1 cellular context compared by ENCODE assay signal in the genomic region with DNA sequence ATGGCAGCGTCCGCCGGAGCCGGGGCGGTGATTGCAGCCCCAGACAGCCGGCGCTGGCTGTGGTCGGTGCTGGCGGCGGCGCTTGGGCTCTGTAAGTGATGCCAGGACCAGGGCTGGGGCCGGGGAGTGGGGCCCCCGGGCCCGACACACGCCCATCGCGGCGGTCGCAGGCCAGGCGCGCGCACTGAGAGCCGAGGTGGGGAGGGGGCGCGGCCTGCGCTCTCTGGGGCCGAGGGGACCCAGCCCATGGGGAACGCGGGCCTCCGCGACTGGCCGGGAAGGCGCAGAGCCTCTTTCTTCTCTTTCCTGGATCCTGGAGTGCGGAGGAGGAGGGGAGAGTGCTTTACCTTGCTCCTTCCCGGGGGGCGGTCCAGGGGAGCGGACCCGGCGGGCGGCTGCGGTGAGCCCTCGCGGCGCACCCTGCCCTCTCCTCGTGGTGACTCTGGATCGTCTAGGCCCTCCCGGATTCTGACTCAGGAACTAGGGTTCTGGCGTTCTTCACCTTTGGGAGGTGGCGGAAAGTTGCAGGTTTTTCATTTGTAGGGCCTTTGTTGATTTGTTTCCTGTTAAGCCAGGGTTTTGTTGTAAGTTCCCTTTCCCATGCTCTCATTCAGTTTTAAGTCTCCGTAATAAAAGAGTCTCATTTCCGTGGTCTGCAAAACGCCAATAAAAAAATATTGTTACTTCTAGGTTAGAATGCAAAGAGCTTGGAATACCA.
TF ChIP-seq lines count a peak whose summit lies in the region.

No MANE protein-coding gene starts in this region.

TF ChIP-seq in HEK293, 187 proteins besides CTCF, POLR2A, EP300 and RAD21 (continued from another document and continues in another):
- TF ChIP-seq, protein P1, sequence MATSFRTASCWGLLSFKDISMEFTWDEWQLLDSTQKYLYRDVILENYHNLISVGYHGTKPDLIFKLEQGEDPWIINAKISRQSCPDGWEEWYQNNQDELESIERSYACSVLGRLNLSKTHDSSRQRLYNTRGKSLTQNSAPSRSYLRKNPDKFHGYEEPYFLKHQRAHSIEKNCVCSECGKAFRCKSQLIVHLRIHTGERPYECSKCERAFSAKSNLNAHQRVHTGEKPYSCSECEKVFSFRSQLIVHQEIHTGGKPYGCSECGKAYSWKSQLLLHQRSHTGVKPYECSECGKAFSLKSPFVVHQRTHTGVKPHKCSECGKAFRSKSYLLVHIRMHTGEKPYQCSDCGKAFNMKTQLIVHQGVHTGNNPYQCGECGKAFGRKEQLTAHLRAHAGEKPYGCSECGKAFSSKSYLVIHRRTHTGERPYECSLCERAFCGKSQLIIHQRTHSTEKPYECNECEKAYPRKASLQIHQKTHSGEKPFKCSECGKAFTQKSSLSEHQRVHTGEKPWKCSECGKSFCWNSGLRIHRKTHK (tag by site-specific recombination; IDR thresholded peaks at IDR 0.05) = no peak
- TF ChIP-seq ZNF561 (tag by site-specific recombination; IDR thresholded peaks at IDR 0.05; ENCODE audit: borderline replicate concordance) (0 out of 2 replicates have a peak, but pooled peaks have one; percentile 9), ZNF239 (tag by site-specific recombination; IDR thresholded peaks at IDR 0.05) (no peak), HOXC10 (CRISPR knock-in tag; IDR thresholded peaks at IDR 0.05) (no peak), ZNF155 (tag by site-specific recombination; IDR thresholded peaks at IDR 0.05) (no peak), ZNF341 (tag by site-specific recombination; IDR thresholded peaks at IDR 0.05; ENCODE audit: low read depth) (no peak), ZNF202 (tag by site-specific recombination; IDR thresholded peaks at IDR 0.05; ENCODE audit: borderline replicate concordance) (no peak), ZNF48 (tag by site-specific recombination; IDR thresholded peaks at IDR 0.05) (no peak), ZNF544 (tag by site-specific recombination; IDR thresholded peaks at IDR 0.05) (no peak), KLF16 (tag by site-specific recombination; IDR thresholded peaks at IDR 0.05) (peak; percentile 67), ZSCAN30 (tag by site-specific recombination; IDR thresholded peaks at IDR 0.05) (0 out of 2 replicates have a peak, but pooled peaks have one; percentile 4), WT1 (tag by site-specific recombination; IDR thresholded peaks at IDR 0.05) (no peak), ZNF184 (tag by site-specific recombination; IDR thresholded peaks at IDR 0.05) (no peak), ZNF677 (tag by site-specific recombination; IDR thresholded peaks at IDR 0.05) (no peak), REPIN1 (tag by site-specific recombination; IDR thresholded peaks at IDR 0.05; ENCODE audit: low read depth) (no peak), ZNF37A (tag by site-specific recombination; IDR thresholded peaks at IDR 0.05) (no peak), HOXA7 (CRISPR knock-in tag; IDR thresholded peaks at IDR 0.05; ENCODE audit: borderline replicate concordance) (no peak), ATF2 (tag by site-specific recombination; IDR thresholded peaks at IDR 0.05; ENCODE audit: low read depth) (no peak), BCL6B (tag by site-specific recombination; IDR thresholded peaks at IDR 0.05) (no peak), KLF9 (tag by site-specific recombination; IDR thresholded peaks at IDR 0.05; ENCODE audit: low read depth) (peak; percentile 79; the same call in 1 of the 2 replicates), ZNF792 (tag by site-specific recombination; IDR thresholded peaks at IDR 0.05) (no peak), ZNF292 (tag by site-specific recombination; IDR thresholded peaks at IDR 0.05; ENCODE audit: borderline replicate concordance, low read depth) (no peak), ZNF624 (tag by site-specific recombination; IDR thresholded peaks at IDR 0.05) (no peak), EGR2 (tag by site-specific recombination; IDR thresholded peaks at IDR 0.05; ENCODE audit: low read depth) (no peak), ZNF776 (tag by site-specific recombination; IDR thresholded peaks at IDR 0.05; ENCODE audit: borderline replicate concordance) (no peak), ZNF580 (tag by site-specific recombination; IDR thresholded peaks at IDR 0.05) (no peak), ZFHX2 (tag by site-specific recombination; conservative IDR thresholded peaks at IDR 0.05) (peak; percentile 36), ZNF175 (tag by site-specific recombination; IDR thresholded peaks at IDR 0.05) (no peak), ZBTB21 (tag by site-specific recombination; IDR thresholded peaks at IDR 0.05) (no peak), ZSCAN23 (tag by site-specific recombination; IDR thresholded peaks at IDR 0.05) (no peak), ZFP37 (tag by site-specific recombination; IDR thresholded peaks at IDR 0.05) (no peak), ZNF426 (tag by site-specific recombination; IDR thresholded peaks at IDR 0.05) (no peak), ZNF596 (tag by site-specific recombination; IDR thresholded peaks at IDR 0.05) (no peak), GLI4 (tag by site-specific recombination; IDR thresholded peaks at IDR 0.05) (no peak), SETDB1 (IDR thresholded peaks at IDR 0.05; ENCODE audit: insufficient read length, low read length) (no peak), PRDM6 (tag by site-specific recombination; IDR thresholded peaks at IDR 0.05) (no peak), ZBTB1 (tag by site-specific recombination; IDR thresholded peaks at IDR 0.05) (no peak), ZNF510 (tag by site-specific recombination; IDR thresholded peaks at IDR 0.05; ENCODE audit: insufficient replicate concordance) (no peak), ZNF16 (tag by site-specific recombination; IDR thresholded peaks at IDR 0.05; ENCODE audit: low read depth) (no peak), ZNF211 (tag by site-specific recombination; IDR thresholded peaks at IDR 0.05; ENCODE audit: low read depth) (no peak)
- TF ChIP-seq, protein P2, sequence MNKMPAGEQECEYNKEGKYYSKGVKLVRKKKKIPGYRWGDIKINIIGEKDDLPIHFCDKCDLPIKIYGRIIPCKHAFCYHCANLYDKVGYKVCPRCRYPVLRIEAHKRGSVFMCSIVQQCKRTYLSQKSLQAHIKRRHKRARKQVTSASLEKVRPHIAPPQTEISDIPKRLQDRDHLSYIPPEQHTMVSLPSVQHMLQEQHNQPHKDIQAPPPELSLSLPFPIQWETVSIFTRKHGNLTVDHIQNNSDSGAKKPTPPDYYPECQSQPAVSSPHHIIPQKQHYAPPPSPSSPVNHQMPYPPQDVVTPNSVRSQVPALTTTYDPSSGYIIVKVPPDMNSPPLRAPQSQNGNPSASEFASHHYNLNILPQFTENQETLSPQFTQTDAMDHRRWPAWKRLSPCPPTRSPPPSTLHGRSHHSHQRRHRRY (tag by site-specific recombination; IDR thresholded peaks at IDR 0.05) = no peak
- TF ChIP-seq, protein P3, sequence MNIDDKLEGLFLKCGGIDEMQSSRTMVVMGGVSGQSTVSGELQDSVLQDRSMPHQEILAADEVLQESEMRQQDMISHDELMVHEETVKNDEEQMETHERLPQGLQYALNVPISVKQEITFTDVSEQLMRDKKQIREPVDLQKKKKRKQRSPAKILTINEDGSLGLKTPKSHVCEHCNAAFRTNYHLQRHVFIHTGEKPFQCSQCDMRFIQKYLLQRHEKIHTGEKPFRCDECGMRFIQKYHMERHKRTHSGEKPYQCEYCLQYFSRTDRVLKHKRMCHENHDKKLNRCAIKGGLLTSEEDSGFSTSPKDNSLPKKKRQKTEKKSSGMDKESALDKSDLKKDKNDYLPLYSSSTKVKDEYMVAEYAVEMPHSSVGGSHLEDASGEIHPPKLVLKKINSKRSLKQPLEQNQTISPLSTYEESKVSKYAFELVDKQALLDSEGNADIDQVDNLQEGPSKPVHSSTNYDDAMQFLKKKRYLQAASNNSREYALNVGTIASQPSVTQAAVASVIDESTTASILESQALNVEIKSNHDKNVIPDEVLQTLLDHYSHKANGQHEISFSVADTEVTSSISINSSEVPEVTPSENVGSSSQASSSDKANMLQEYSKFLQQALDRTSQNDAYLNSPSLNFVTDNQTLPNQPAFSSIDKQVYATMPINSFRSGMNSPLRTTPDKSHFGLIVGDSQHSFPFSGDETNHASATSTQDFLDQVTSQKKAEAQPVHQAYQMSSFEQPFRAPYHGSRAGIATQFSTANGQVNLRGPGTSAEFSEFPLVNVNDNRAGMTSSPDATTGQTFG (tag by site-specific recombination; IDR thresholded peaks at IDR 0.05; ENCODE audit: borderline replicate concordance) = no peak
- TF ChIP-seq, protein P4, sequence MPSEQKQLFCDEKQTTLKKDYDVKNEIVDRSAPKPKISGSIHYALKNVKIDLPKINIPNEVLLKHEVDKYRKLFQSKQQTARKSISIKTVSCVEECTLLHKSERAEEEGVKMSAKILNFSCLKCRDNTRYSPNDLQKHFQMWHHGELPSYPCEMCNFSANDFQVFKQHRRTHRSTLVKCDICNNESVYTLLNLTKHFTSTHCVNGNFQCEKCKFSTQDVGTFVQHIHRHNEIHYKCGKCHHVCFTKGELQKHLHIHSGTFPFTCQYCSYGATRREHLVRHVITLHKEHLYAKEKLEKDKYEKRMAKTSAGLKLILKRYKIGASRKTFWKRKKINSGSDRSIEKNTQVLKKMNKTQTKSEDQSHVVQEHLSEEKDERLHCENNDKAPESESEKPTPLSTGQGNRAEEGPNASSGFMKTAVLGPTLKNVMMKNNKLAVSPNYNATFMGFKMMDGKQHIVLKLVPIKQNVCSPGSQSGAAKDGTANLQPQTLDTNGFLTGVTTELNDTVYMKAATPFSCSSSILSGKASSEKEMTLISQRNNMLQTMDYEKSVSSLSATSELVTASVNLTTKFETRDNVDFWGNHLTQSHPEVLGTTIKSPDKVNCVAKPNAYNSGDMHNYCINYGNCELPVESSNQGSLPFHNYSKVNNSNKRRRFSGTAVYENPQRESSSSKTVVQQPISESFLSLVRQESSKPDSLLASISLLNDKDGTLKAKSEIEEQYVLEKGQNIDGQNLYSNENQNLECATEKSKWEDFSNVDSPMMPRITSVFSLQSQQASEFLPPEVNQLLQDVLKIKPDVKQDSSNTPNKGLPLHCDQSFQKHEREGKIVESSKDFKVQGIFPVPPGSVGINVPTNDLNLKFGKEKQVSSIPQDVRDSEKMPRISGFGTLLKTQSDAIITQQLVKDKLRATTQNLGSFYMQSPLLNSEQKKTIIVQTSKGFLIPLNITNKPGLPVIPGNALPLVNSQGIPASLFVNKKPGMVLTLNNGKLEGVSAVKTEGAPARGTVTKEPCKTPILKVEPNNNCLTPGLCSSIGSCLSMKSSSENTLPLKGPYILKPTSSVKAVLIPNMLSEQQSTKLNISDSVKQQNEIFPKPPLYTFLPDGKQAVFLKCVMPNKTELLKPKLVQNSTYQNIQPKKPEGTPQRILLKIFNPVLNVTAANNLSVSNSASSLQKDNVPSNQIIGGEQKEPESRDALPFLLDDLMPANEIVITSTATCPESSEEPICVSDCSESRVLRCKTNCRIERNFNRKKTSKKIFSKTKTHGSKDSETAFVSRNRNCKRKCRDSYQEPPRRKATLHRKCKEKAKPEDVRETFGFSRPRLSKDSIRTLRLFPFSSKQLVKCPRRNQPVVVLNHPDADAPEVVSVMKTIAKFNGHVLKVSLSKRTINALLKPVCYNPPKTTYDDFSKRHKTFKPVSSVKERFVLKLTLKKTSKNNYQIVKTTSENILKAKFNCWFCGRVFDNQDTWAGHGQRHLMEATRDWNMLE (tag by site-specific recombination; conservative IDR thresholded peaks at IDR 0.05; ENCODE audit: low read depth) = no peak
- TF ChIP-seq, protein P5, sequence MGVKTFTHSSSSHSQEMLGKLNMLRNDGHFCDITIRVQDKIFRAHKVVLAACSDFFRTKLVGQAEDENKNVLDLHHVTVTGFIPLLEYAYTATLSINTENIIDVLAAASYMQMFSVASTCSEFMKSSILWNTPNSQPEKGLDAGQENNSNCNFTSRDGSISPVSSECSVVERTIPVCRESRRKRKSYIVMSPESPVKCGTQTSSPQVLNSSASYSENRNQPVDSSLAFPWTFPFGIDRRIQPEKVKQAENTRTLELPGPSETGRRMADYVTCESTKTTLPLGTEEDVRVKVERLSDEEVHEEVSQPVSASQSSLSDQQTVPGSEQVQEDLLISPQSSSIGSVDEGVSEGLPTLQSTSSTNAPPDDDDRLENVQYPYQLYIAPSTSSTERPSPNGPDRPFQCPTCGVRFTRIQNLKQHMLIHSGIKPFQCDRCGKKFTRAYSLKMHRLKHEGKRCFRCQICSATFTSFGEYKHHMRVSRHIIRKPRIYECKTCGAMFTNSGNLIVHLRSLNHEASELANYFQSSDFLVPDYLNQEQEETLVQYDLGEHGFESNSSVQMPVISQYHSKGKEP (tag by site-specific recombination; IDR thresholded peaks at IDR 0.05) = no peak
